ENCODE assay signal across 12 cellular contexts in genomic region chr6:3235486-3235885, GRCh38.
"Had no signal": no experiment of that assay in that cellular context is flagged by ENCODE, and none has a peak within 500 bp of the region (broad histone marks: within the 10 kb centered on the region; RNA-seq: fewer than 3 reads in every experiment).

No MANE protein-coding gene starts in this region.

- H3K36me3 Mint-ChIP-seq: activated naive CD4-positive, alpha-beta T cell treated with anti-CD3 and anti-CD28 coated beads, Interleukin-2, amount 10 ng/mL, durations not matched to agents 7 days and 5 days; naive B cell had no signal

- H3K9me3 ChIP-seq: esophagus muscularis mucosa, left ventricle myocardium inferior, pancreas, upper lobe of left lung had no signal

- DNase-seq: activated CD4-positive, alpha-beta T cell treated with anti-CD3 and anti-CD28 coated beads, Interleukin-2, amount 50 U/mL, for 48 hours; activated naive CD4-positive, alpha-beta T cell treated with anti-CD3 and anti-CD28 coated beads, Interleukin-2, amount 10 ng/mL, durations not matched to agents 7 days and 5 days; activated T-cell treated with anti-CD3 and anti-CD28 coated beads, Interleukin-2, amount 50 U/mL, for 1 hour; hippocampal formation; left ventricle myocardium inferior; naive B cell; pancreas; stimulated activated CD4-positive, alpha-beta T cell treated with anti-CD3 and anti-CD28 coated beads, Interleukin-1b, Interleukin-23, amount 100 ng/mL, for 48 hours; stimulated activated naive CD8-positive, alpha-beta T cell treated with anti-CD3 and anti-CD28 coated beads, Interleukin-15, amount 100 ng/mL, for 72 hours; upper lobe of left lung had no signal

- ATAC-seq: pancreas; stimulated activated naive CD8-positive, alpha-beta T cell treated with anti-CD3 and anti-CD28 coated beads, Interleukin-15, amount 100 ng/mL, for 72 hours had no signal

- H3K27ac ChIP-seq: cardiac muscle cell, esophagus muscularis mucosa, left ventricle myocardium inferior, pancreas, upper lobe of left lung had no signal

- H3K27ac Mint-ChIP-seq: activated naive CD4-positive, alpha-beta T cell treated with anti-CD3 and anti-CD28 coated beads, Interleukin-2, amount 10 ng/mL, durations not matched to agents 7 days and 5 days had no signal

- H3K9me3 Mint-ChIP-seq: activated naive CD4-positive, alpha-beta T cell treated with anti-CD3 and anti-CD28 coated beads, Interleukin-2, amount 10 ng/mL, durations not matched to agents 7 days and 5 days; stimulated activated naive CD8-positive, alpha-beta T cell treated with anti-CD3 and anti-CD28 coated beads, Interleukin-15, amount 100 ng/mL, for 72 hours had no signal

- H3K27me3 ChIP-seq: pancreas had no signal

- H3K36me3 ChIP-seq: cardiac muscle cell, esophagus muscularis mucosa, left ventricle myocardium inferior, pancreas, upper lobe of left lung had no signal

- H3K4me3 Mint-ChIP-seq: activated naive CD4-positive, alpha-beta T cell treated with anti-CD3 and anti-CD28 coated beads, Interleukin-2, amount 10 ng/mL, durations not matched to agents 7 days and 5 days; naive B cell; stimulated activated naive CD8-positive, alpha-beta T cell treated with anti-CD3 and anti-CD28 coated beads, Interleukin-15, amount 100 ng/mL, for 72 hours had no signal

- H3K4me3 ChIP-seq: cardiac muscle cell, esophagus muscularis mucosa, left ventricle myocardium inferior, pancreas, upper lobe of left lung had no signal
